In the genomic region with DNA sequence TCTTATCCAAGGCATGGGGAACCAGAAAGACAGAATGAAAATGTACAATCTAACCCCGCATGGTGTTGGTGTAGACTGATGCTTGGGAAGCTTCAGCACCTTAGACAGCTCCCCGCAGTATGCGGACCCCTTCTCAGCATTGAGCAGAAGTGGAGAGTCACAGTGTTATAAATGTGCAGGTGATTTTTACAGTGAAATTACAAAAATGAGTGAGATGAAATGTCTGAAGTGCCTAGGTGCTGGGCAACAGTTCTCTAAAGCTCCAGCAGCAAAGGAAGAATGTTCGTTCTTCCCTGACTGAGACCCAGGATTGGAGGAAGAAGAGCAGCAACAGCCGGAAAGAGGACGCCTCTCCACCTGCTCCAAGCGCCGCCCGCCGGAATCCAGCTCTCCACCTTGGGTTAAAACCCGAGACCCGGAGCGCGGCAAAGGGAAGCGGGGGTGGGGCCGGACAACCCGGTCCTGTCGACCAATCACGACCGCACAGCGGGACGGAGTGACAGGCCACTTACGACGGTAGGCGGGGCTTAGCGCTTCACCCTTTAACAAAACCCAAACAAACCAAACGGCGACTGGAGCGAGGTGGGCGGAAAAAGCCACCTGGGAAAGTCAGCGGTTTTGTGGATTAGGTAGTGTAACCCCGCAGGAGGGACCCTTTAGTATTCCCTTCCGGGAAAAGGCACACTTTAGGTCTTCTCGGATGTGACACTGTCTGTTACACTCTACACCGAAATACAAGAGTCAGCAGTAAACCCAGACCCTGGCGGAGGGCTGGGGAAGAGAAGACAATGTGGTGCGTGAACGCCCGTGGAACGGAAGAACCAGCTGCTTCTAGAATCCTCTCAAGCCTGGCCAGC, we compare ENCODE assay signal across 10 cellular contexts. TPM values are rescaled to one million over a fixed set of nuclear protein-coding genes. Genes with fewer than 3 reads are reported as not detected.
DNase-seq lines count a peak whose midpoint lies in the region; ATAC-seq lines count a peak whose summit lies in the region.
"Had no signal": no experiment of that assay in that cellular context is flagged by ENCODE, and none has a peak within 500 bp of the region (broad histone marks: within the 10 kb centered on the region; RNA-seq: fewer than 3 reads in every experiment).

A gene (minus strand): TSS at position 403 of the 857 bp plus-strand sequence. CDS start 436 bp downstream, outside the sequence.

- H3K27me3 Mint-ChIP-seq in activated T-helper 2 cell treated with anti-CD3 and anti-CD28 coated beads, Interferon-gamma antibody, Interleukin-2, Interleukin-4, amounts not matched to agents 10 μg/mL and 5 μg/mL and 100 μg/mL, durations not matched to agents 14 hours and 24 hours and 36 hours (ENCODE audit: low read depth), result peaks cover 5% of the 10 kb centered on the region

- peak within 1 kb of the TSS; percentile 13 for H3K4me3 Mint-ChIP-seq in activated T-helper 2 cell treated with anti-CD3 and anti-CD28 coated beads, Interferon-gamma antibody, Interleukin-2, Interleukin-4, amounts not matched to agents 10 μg/mL and 5 μg/mL and 100 μg/mL, durations not matched to agents 14 hours and 24 hours and 36 hours (ENCODE audit: low read depth)

- ATAC-seq in HG02870 (IDR thresholded peaks at IDR 0.05; ENCODE audit: unreplicated experiment) (peak; percentile 85), left ventricle myocardium superior (peak; percentile 37), HG02588 (IDR thresholded peaks at IDR 0.05; ENCODE audit: unreplicated experiment) (no peak)

- H3K27ac Mint-ChIP-seq in activated T-helper 2 cell treated with anti-CD3 and anti-CD28 coated beads, Interferon-gamma antibody, Interleukin-2, Interleukin-4, amounts not matched to agents 10 μg/mL and 5 μg/mL and 100 μg/mL, durations not matched to agents 14 hours and 24 hours and 36 hours, result no peak within 1 kb of the TSS
- H3K27ac Mint-ChIP-seq: activated naive CD4-positive, alpha-beta T cell treated with anti-CD3 and anti-CD28 coated beads, Interleukin-2, amount 50 U/mL, for 72 hours had no signal

- peaks cover 2% of the 10 kb centered on the region for H3K4me1 Mint-ChIP-seq in activated T-helper 2 cell treated with anti-CD3 and anti-CD28 coated beads, Interferon-gamma antibody, Interleukin-2, Interleukin-4, amounts not matched to agents 10 μg/mL and 5 μg/mL and 100 μg/mL, durations not matched to agents 14 hours and 24 hours and 36 hours (ENCODE audit: low read depth)

- intact Hi-C loops in activated T-helper 2 cell treated with anti-CD3 and anti-CD28 coated beads, Interferon-gamma antibody, Interleukin-2, Interleukin-4, amounts not matched to agents 10 μg/mL and 5 μg/mL and 100 μg/mL, durations not matched to agents 14 hours and 24 hours and 36 hours (cut with micrococcal nuclease), result no loop called here
- intact Hi-C loops in left ventricle myocardium superior (cut with micrococcal nuclease), result no loop called here

- H3K36me3 Mint-ChIP-seq in activated T-helper 2 cell treated with anti-CD3 and anti-CD28 coated beads, Interferon-gamma antibody, Interleukin-2, Interleukin-4, amounts not matched to agents 10 μg/mL and 5 μg/mL and 100 μg/mL, durations not matched to agents 14 hours and 24 hours and 36 hours (ENCODE audit: low read depth), result no peaks in the 10 kb centered on the region

- peak; percentile 50 for DNase-seq in activated CD8-positive, alpha-beta memory T cell treated with anti-CD3 and anti-CD28 coated beads, Interleukin-2, amount 50 U/mL, for 48 hours
- DNase-seq in activated CD8-positive, alpha-beta memory T cell treated with anti-CD3 and anti-CD28 coated beads for 24 hours, result no peak
- DNase-seq in NCI-H2107 (lab: John Stamatoyannopoulos, UW) (peak; percentile 7), left ventricle myocardium superior (peak; percentile 29), renal cortical epithelial cell (ENCODE audit: low read depth) (peak; percentile 29)
- DNase-seq in activated T-helper 2 cell treated with anti-CD3 and anti-CD28 coated beads, Interferon-gamma antibody, Interleukin-2, Interleukin-4, amounts not matched to agents 10 μg/mL and 5 μg/mL and 100 μg/mL, durations not matched to agents 14 hours and 24 hours and 36 hours (ENCODE audit: low spot score), result no peak

- no peaks in the 10 kb centered on the region for H3K9me3 Mint-ChIP-seq in activated T-helper 2 cell treated with anti-CD3 and anti-CD28 coated beads, Interferon-gamma antibody, Interleukin-2, Interleukin-4, amounts not matched to agents 10 μg/mL and 5 μg/mL and 100 μg/mL, durations not matched to agents 14 hours and 24 hours and 36 hours

RNA-seq across cellular contexts. Expression of the gene that starts here (rescaled TPM):
- not detected in 2 replicates for total RNA-seq in activated T-helper 2 cell treated with anti-CD3 and anti-CD28 coated beads, Interferon-gamma antibody, Interleukin-2, Interleukin-4, amounts not matched to agents 10 μg/mL and 5 μg/mL and 100 μg/mL, durations not matched to agents 14 hours and 24 hours and 36 hours
- not detected for total RNA-seq in left ventricle myocardium superior
- not detected in 2 replicates for total RNA-seq in renal cortical epithelial cell
- total RNA-seq: activated naive CD4-positive, alpha-beta T cell treated with anti-CD3 and anti-CD28 coated beads, Interleukin-2, amount 50 U/mL, for 72 hours; tibial nerve had no signal

Comparison
In these comparisons a context has a peak if more than half of its experiments do, and no peak if none do; other contexts are left out.
1. DNase-seq: peak in activated CD8-positive, alpha-beta memory T cell treated with anti-CD3 and anti-CD28 coated beads, Interleukin-2, amount 50 U/mL, for 48 hours (single experiment) and NCI-H2107 (single experiment); none in activated CD8-positive, alpha-beta memory T cell treated with anti-CD3 and anti-CD28 coated beads for 24 hours (single experiment) and activated T-helper 2 cell treated with anti-CD3 and anti-CD28 coated beads, Interferon-gamma antibody, Interleukin-2, Interleukin-4, amounts not matched to agents 10 μg/mL and 5 μg/mL and 100 μg/mL, durations not matched to agents 14 hours and 24 hours and 36 hours (single experiment).
2. Peak in DNase-seq and ATAC-seq in left ventricle myocardium superior; RNA of the gene not detected or under 1 TPM.
3. Peak in DNase-seq in renal cortical epithelial cell; RNA of the gene not detected or under 1 TPM.